ENCODE assay signal across 8 cellular contexts in the genomic region with DNA sequence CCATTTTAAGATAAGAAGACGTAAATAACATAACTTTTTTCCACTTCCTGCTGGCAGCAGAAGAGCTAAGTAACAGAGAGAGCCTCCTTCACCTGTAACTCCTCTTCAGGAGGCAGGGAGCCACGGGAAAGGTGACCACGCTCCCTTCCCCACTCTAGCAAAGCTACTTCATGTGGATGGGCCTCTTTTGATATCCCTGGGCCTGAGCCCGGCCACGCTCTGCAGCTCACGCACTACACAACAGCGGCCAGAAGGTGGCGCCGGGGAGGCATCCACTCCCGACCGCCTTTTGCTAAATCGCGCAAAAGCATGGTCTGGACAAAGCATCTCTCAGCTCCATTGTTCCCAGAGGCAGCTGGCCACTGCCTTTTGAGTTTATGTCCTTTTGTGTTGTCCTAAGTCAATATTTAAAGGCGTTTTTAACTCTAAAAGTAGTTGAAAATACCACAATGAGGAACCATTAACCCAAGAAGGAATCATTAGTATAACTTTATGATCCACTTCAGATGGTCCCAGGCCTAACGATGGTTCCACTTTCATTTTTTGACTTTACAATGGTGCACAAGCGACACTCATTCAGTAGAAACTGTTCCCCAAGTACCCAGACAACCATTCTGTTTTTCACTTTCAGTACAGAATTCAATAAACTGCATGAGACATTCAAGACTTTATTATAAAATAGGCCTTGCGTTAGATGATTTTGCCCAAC. TPM values are rescaled to one million over a fixed set of nuclear protein-coding genes. Genes with fewer than 3 reads are reported as not detected.
DNase-seq lines count a peak whose midpoint lies in the region; ATAC-seq and TF ChIP-seq lines count a peak whose summit lies in the region.

No MANE protein-coding gene starts in this region.

- H3K9me3 Mint-ChIP-seq in activated naive CD8-positive, alpha-beta T cell treated with anti-CD3 and anti-CD28 coated beads for 36 hours: no peaks in the 10 kb centered on the region

- no peaks in the 10 kb centered on the region for H3K36me3 Mint-ChIP-seq in activated naive CD8-positive, alpha-beta T cell treated with anti-CD3 and anti-CD28 coated beads for 36 hours

- intact Hi-C loops in cardiac septum (cut with DNase I): loop anchor here (2.0 to 5.0 kb wide), 2 partner anchors 48 to 141 kb away; no protein-coding TSS in a partner anchor

- H4K20me1 ChIP-seq in SU-DHL-6 (ENCODE audit: low read depth, low read length): no peaks in the 10 kb centered on the region

- H3K9me3 ChIP-seq in SU-DHL-6 (ENCODE audit: insufficient read depth, low read length): no peaks in the 10 kb centered on the region

- H3K27ac ChIP-seq in SU-DHL-6 (ENCODE audit: low read depth, low read length): no peak overlapping the region

- no peaks in the 10 kb centered on the region for H3K79me2 ChIP-seq in SU-DHL-6 (ENCODE audit: insufficient read depth, low read length)

- no peaks in the 10 kb centered on the region for H3K36me3 ChIP-seq in SU-DHL-6 (ENCODE audit: low read length)

- H3K4me3 Mint-ChIP-seq in activated naive CD8-positive, alpha-beta T cell treated with anti-CD3 and anti-CD28 coated beads for 36 hours: no peak overlapping the region

- no peak overlapping the region for H3K9ac ChIP-seq in SU-DHL-6 (ENCODE audit: low read length)

- H3K27me3 Mint-ChIP-seq in activated naive CD8-positive, alpha-beta T cell treated with anti-CD3 and anti-CD28 coated beads for 36 hours: no peaks in the 10 kb centered on the region

- peaks cover 11% of the 10 kb centered on the region for H3K4me1 Mint-ChIP-seq in activated naive CD8-positive, alpha-beta T cell treated with anti-CD3 and anti-CD28 coated beads for 36 hours

- peak overlapping the region; percentile 52 for H2AFZ ChIP-seq in SU-DHL-6 (ENCODE audit: low read depth, low read length, severe bottlenecking)

- 0 out of 2 replicates have a peak, but pooled peaks cover 3% of the 10 kb centered on the region for H3F3A ChIP-seq in SU-DHL-6 (ENCODE audit: insufficient read depth)

- H3K4me2 ChIP-seq in SU-DHL-6 (ENCODE audit: low read depth, low read length, poor library complexity, severe bottlenecking): peak overlapping the region; percentile 6

- DNase-seq in NCI-H1105 (lab: John Stamatoyannopoulos, UW) (peak; percentile 84), cardiac septum (ENCODE audit: low spot score) (peak; percentile 92), pulmonary artery endothelial cell (ENCODE audit: low read depth, low spot score) (peak; percentile 30), NCI-H2171 treated with DMSO at 0.1 percent for 48 hours (lab: John Stamatoyannopoulos, UW) (no peak)
- DNase-seq in activated naive CD8-positive, alpha-beta T cell treated with anti-CD3 and anti-CD28 coated beads for 36 hours: peak; percentile 79

- ATAC-seq in GM18498 (IDR thresholded peaks at IDR 0.05; ENCODE audit: unreplicated experiment) (peak; percentile 88), HG02759 (IDR thresholded peaks at IDR 0.05; ENCODE audit: unreplicated experiment) (peak; percentile 85)

- no peak overlapping the region for H3K4me3 ChIP-seq in SU-DHL-6 (ENCODE audit: insufficient read depth, low read length, poor library complexity, severe bottlenecking)

- TF ChIP-seq CTCF in SU-DHL-6 (IDR thresholded peaks at IDR 0.05; ENCODE audit: insufficient read depth, low read length, poor library complexity, severe bottlenecking): peak; percentile 92

- H3K9me2 ChIP-seq in SU-DHL-6 (replicated peaks; ENCODE audit: insufficient read depth, low read length): no peaks in the 10 kb centered on the region

- H3K27me3 ChIP-seq in SU-DHL-6 (ENCODE audit: low read length): no peaks in the 10 kb centered on the region

- no peak overlapping the region for H3K27ac Mint-ChIP-seq in activated naive CD8-positive, alpha-beta T cell treated with anti-CD3 and anti-CD28 coated beads for 36 hours

RNA-seq across cellular contexts. Expression of a gene that starts 23.6 kb away (rescaled TPM):
- total RNA-seq in activated naive CD8-positive, alpha-beta T cell treated with anti-CD3 and anti-CD28 coated beads for 36 hours: 1 to 10 TPM; 2.4 to 2.9 TPM
- total RNA-seq in cardiac septum (31.2 TPM), pulmonary artery endothelial cell (6.1 and 7.1 TPM in 2 replicates)

RNA-seq across cellular contexts. Expression of a gene that starts 34.0 kb away (rescaled TPM):
- 100 to 1,000 TPM; 548 to 564 TPM for total RNA-seq in activated naive CD8-positive, alpha-beta T cell treated with anti-CD3 and anti-CD28 coated beads for 36 hours
- total RNA-seq in cardiac septum: 102 TPM
- 820 and 1,235 TPM in 2 replicates for total RNA-seq in pulmonary artery endothelial cell

RNA-seq across cellular contexts. Expression of a gene that starts 34.4 kb away (rescaled TPM):
- total RNA-seq in activated naive CD8-positive, alpha-beta T cell treated with anti-CD3 and anti-CD28 coated beads for 36 hours: 10 to 100 TPM; 25.9 to 26.2 TPM
- total RNA-seq in cardiac septum (17.2 TPM), pulmonary artery endothelial cell (14.0 and 25.8 TPM in 2 replicates)
